Comparison of ENCODE assay signal across 10 cellular contexts in the genomic region with DNA sequence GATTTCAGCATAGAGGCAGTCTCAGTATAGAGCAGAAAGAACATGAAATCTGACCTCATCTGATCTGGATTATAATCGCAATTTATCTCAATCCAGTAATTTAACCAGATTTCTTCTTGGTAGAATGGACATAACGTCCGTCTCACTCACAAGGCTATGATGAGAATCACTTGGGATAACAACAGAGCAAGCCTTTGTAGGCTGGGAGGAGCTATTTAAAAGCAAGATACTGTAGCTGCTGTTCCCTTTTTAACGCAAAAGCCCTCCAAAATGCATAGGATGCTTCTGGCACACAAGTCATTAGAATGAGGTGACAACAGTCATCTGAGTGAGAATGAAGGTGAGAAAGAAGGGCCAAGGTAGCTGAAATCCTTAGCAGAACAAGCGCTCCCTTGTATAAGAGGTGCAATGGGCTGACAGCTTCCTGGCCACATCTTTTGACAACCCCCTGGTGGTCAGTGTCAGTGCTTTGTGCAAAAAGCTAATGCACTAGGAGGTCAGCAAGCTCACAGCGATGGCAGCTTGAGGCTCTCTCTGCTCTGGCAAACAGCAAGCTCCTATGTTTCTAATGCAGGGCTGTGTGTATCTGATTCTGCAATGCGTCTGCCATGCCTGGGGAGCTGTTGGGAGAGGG. TPM values are rescaled to one million over a fixed set of nuclear protein-coding genes. Genes with fewer than 3 reads are reported as not detected.
DNase-seq lines count a peak whose midpoint lies in the region; ATAC-seq, FAIRE-seq and TF ChIP-seq lines count a peak whose summit lies in the region.
"Had no signal": no experiment of that assay in that cellular context is flagged by ENCODE, and none has a peak within 500 bp of the region (broad histone marks: within the 10 kb centered on the region; RNA-seq: fewer than 3 reads in every experiment).

No MANE protein-coding gene starts in this region.

- no peaks in the 10 kb centered on the region for H3K9me3 Mint-ChIP-seq in activated naive CD4-positive, alpha-beta T cell treated with anti-CD3 and anti-CD28 coated beads for 36 hours

- peaks cover 3% of the 10 kb centered on the region for H3K27me3 Mint-ChIP-seq in activated naive CD4-positive, alpha-beta T cell treated with anti-CD3 and anti-CD28 coated beads for 36 hours (ENCODE audit: low read depth)

- H3K27ac ChIP-seq in left ventricle myocardium inferior (replicated peaks), result no peak overlapping the region
- no peak overlapping the region for H3K27ac ChIP-seq in SJSA1
- H3K27ac ChIP-seq in foreskin keratinocyte, result no peak overlapping the region

- intact Hi-C loops in left ventricle myocardium inferior (cut with micrococcal nuclease), result no loop called here
- intact Hi-C loops in Right ventricle myocardium inferior (cut with DNase I), result no loop called here
- intact Hi-C loops in activated naive CD4-positive, alpha-beta T cell treated with anti-CD3 and anti-CD28 coated beads for 36 hours (cut with micrococcal nuclease), result no loop called here

- CTCF ChIA-PET in activated naive CD4-positive, alpha-beta T cell treated with anti-CD3 and anti-CD28 coated beads for 36 hours (lab: Charles Lee), result no interaction called here

- no peak for DNase-seq in left ventricle myocardium inferior
- DNase-seq in Right ventricle myocardium inferior (ENCODE audit: missing footprints), result no peak
- peak; percentile 31 to 50 for DNase-seq in SJSA1 (ENCODE audit: low read depth in 1 of 2, low spot score in 2 of 2)
- no peak for DNase-seq in foreskin keratinocyte
- peak; percentile 10 for DNase-seq in urothelium cell line (ENCODE audit: low spot score)
- DNase-seq in midbrain (lab: John Stamatoyannopoulos, UW), result no peak
- no peak for DNase-seq in NCI-H774 (lab: John Stamatoyannopoulos, UW)
- DNase-seq in activated naive CD4-positive, alpha-beta T cell treated with anti-CD3 and anti-CD28 coated beads for 36 hours, result no peak

- H3K27me3 ChIP-seq in left ventricle myocardium inferior (ENCODE audit: low read depth), result no peaks in the 10 kb centered on the region
- H3K27me3 ChIP-seq in SJSA1 (replicated peaks), result no peaks in the 10 kb centered on the region
- H3K27me3 ChIP-seq in foreskin keratinocyte, result peaks cover 30% of the 10 kb centered on the region

- FAIRE-seq in urothelium cell line (lab: Jason Lieb, UNC), result no peak
- FAIRE-seq: G401.6 had no signal

- H3K4me3 Mint-ChIP-seq in activated naive CD4-positive, alpha-beta T cell treated with anti-CD3 and anti-CD28 coated beads for 36 hours, result no peak overlapping the region

- H3K4me1 ChIP-seq in left ventricle myocardium inferior (no peaks in the 10 kb centered on the region), SJSA1 (replicated peaks) (no peaks in the 10 kb centered on the region), foreskin keratinocyte (no peaks in the 10 kb centered on the region)

- no peak for ATAC-seq in Right ventricle myocardium inferior
- ATAC-seq in foreskin keratinocyte, result no peak

- H3K4me1 Mint-ChIP-seq in activated naive CD4-positive, alpha-beta T cell treated with anti-CD3 and anti-CD28 coated beads for 36 hours (ENCODE audit: low read depth), result no peaks in the 10 kb centered on the region

- H3K36me3 Mint-ChIP-seq in activated naive CD4-positive, alpha-beta T cell treated with anti-CD3 and anti-CD28 coated beads for 36 hours (ENCODE audit: low read depth), result no peaks in the 10 kb centered on the region

- H3K9me3 ChIP-seq in left ventricle myocardium inferior (replicated peaks) (no peaks in the 10 kb centered on the region), SJSA1 (replicated peaks) (no peaks in the 10 kb centered on the region)

- H3K36me3 ChIP-seq in left ventricle myocardium inferior (no peaks in the 10 kb centered on the region), SJSA1 (no peaks in the 10 kb centered on the region)

- no peak overlapping the region for H3K4me3 ChIP-seq in left ventricle myocardium inferior
- no peak overlapping the region for H3K4me3 ChIP-seq in SJSA1

- TF ChIP-seq CTCF in left ventricle myocardium inferior (IDR thresholded peaks at IDR 0.05; ENCODE audit: borderline replicate concordance), result peak; percentile 25
- TF ChIP-seq CTCF in foreskin keratinocyte (conservative IDR thresholded peaks at IDR 0.05), result peak; percentile 24

- no peak overlapping the region for H3K27ac Mint-ChIP-seq in activated naive CD4-positive, alpha-beta T cell treated with anti-CD3 and anti-CD28 coated beads for 36 hours

RNA-seq across cellular contexts. Expression of gene METTL24, which starts 16.4 kb away (rescaled TPM):
- total RNA-seq in left ventricle myocardium inferior, result 1.2 TPM
- 1.1 TPM for total RNA-seq in Right ventricle myocardium inferior
- total RNA-seq in SJSA1 (2014; rRNA removed; shearing (Covaris generic)), result 0.58 TPM in 1 of 2 replicates, not detected in the other
- total RNA-seq in foreskin keratinocyte, result not detected in 2 replicates
- polyA plus RNA-seq in foreskin keratinocyte, result not detected in 2 replicates
- not detected for total RNA-seq in activated naive CD4-positive, alpha-beta T cell treated with anti-CD3 and anti-CD28 coated beads for 36 hours
- total RNA-seq: T-helper 2 cell treated with Interferon-gamma antibody and Interleukin-4, amounts not matched to agents 100 ng/mL and 5 ng/mL, for 36 hours had no signal

Comparison
In these comparisons a context has a peak if more than half of its experiments do, and no peak if none do; other contexts are left out.
1. DNase-seq: peak in SJSA1 (2 of 2) and urothelium cell line (single experiment); none in left ventricle myocardium inferior (single experiment), Right ventricle myocardium inferior (single experiment), foreskin keratinocyte (0 of 2), midbrain (single experiment), NCI-H774 (single experiment) and activated naive CD4-positive, alpha-beta T cell treated with anti-CD3 and anti-CD28 coated beads for 36 hours (single experiment).